In the genomic region with DNA sequence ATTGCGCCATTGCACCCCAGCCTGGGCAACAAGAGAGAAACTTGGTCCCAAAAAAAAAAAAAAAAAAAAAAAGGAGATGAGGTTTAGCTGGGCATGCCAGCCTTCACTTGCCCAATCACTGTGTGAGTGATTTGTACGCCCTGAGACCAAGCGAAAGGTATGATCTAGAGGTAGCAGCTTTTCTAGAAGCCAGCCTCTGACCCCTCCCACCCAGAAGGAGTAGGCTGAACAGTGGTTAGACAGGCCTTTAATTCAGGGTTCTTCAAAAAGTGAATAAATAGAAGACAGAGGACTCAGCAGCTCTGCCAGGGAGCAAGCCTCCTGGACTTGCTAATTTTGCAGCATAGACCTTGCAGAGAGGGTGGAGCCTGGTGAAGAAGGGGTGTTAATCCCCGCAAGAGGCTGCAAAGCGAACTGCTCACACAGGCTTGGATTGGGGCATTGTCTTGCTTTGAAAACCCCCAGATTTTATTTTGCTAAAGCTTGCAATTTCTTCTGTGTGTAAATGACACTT, we compare ENCODE assay signal across 11 cellular contexts. TPM values are rescaled to one million over a fixed set of nuclear protein-coding genes. Genes with fewer than 3 reads are reported as not detected.
A peak's percentile ranks its signal among the peaks of the same experiment; 100 is the strongest.
DNase-seq lines count a peak whose midpoint lies in the region; ATAC-seq lines count a peak whose summit lies in the region.
"Had no signal": no experiment of that assay in that cellular context is flagged by ENCODE, and none has a peak within 500 bp of the region (broad histone marks: within the 10 kb centered on the region; RNA-seq: fewer than 3 reads in every experiment).

No MANE protein-coding gene starts in this region.

- H3K27me3 ChIP-seq in right cardiac atrium (ENCODE audit: control insufficient read depth, insufficient read depth), result no peaks in the 10 kb centered on the region
- no peaks in the 10 kb centered on the region for H3K27me3 ChIP-seq in thymus (ENCODE audit: control insufficient read depth, insufficient read depth)

- peak; percentile 15 to 25 for ATAC-seq in activated naive CD4-positive, alpha-beta T cell treated with anti-CD3 and anti-CD28 coated beads, Interleukin-2, amount 50 U/mL, for 72 hours
- ATAC-seq in right cardiac atrium (peak; percentile 6 to 27), HG03139 (IDR thresholded peaks at IDR 0.05; ENCODE audit: unreplicated experiment) (no peak)
- ATAC-seq: GM23338 had no signal

- H3K27ac ChIP-seq in right cardiac atrium (ENCODE audit: low read length) (peak overlapping the region; percentile 70), thymus (ENCODE audit: low read depth) (peak overlapping the region; percentile 67)
- H3K27ac ChIP-seq: C4-2B had no signal

- DNase-seq in activated CD4-positive, alpha-beta T cell treated with anti-CD3 and anti-CD28 coated beads, Interleukin-2, amount 10 ng/mL, durations not matched to agents 24 days and 14 days, result no peak
- no peak for DNase-seq in activated CD4-positive, alpha-beta T cell treated with anti-CD3 and anti-CD28 coated beads, Interleukin-2, amount 50 U/mL, for 1 hour
- no peak for DNase-seq in activated naive CD4-positive, alpha-beta T cell treated with anti-CD3 and anti-CD28 coated beads, Interleukin-2, amount 50 U/mL, for 72 hours (ENCODE audit: low spot score in 2 of 2)
- DNase-seq in right cardiac atrium (no peak), NCI-H2171 (lab: John Stamatoyannopoulos, UW) (no peak), MV-4-11 (lab: John Stamatoyannopoulos, UW) (no peak)
- DNase-seq: NCI-H1436 treated with DMSO at 0.1 percent for 48 hours had no signal

- H3K27me3 Mint-ChIP-seq in activated CD4-positive, alpha-beta T cell treated with anti-CD3 and anti-CD28 coated beads, Interleukin-2, amount 10 ng/mL, durations not matched to agents 24 days and 14 days, result no peaks in the 10 kb centered on the region

- H3K4me1 ChIP-seq in right cardiac atrium (ENCODE audit: control insufficient read depth, insufficient read depth, low read length) (peaks cover 5% of the 10 kb centered on the region), thymus (ENCODE audit: control insufficient read depth, insufficient read depth, low read length) (no peaks in the 10 kb centered on the region)

- H3K4me3 ChIP-seq in right cardiac atrium (ENCODE audit: low read length) (no peak overlapping the region), thymus (ENCODE audit: low read length) (no peak overlapping the region)
- H3K4me3 ChIP-seq: GM23338 had no signal

- H3K9me3 Mint-ChIP-seq in activated CD4-positive, alpha-beta T cell treated with anti-CD3 and anti-CD28 coated beads, Interleukin-2, amount 10 ng/mL, durations not matched to agents 24 days and 14 days, result no peaks in the 10 kb centered on the region
- no peaks in the 10 kb centered on the region for H3K9me3 Mint-ChIP-seq in activated naive CD4-positive, alpha-beta T cell treated with anti-CD3 and anti-CD28 coated beads, Interleukin-2, amount 50 U/mL, for 72 hours
- H3K9me3 Mint-ChIP-seq: GM23338 had no signal

- H3K36me3 ChIP-seq in thymus (ENCODE audit: control insufficient read depth, insufficient read depth), result peaks cover 16% of the 10 kb centered on the region

- 71% methylated on average over 5 of the region's 5 CpGs for WGBS in right cardiac atrium
- 97% methylated on average over 5 of the region's 5 CpGs for WGBS in thymus

- peak overlapping the region; percentile 78 for H3K27ac Mint-ChIP-seq in activated CD4-positive, alpha-beta T cell treated with anti-CD3 and anti-CD28 coated beads, Interleukin-2, amount 10 ng/mL, durations not matched to agents 24 days and 14 days
- peak overlapping the region in 1 of 2 donors; percentile 81 for H3K27ac Mint-ChIP-seq in activated naive CD4-positive, alpha-beta T cell treated with anti-CD3 and anti-CD28 coated beads, Interleukin-2, amount 50 U/mL, for 72 hours
- H3K27ac Mint-ChIP-seq: GM23338 had no signal

- H3K9me3 ChIP-seq in right cardiac atrium (ENCODE audit: control insufficient read depth, low read length) (no peaks in the 10 kb centered on the region), thymus (ENCODE audit: control insufficient read depth) (no peaks in the 10 kb centered on the region)

- peaks cover 33% of the 10 kb centered on the region for H3K4me1 Mint-ChIP-seq in activated CD4-positive, alpha-beta T cell treated with anti-CD3 and anti-CD28 coated beads, Interleukin-2, amount 10 ng/mL, durations not matched to agents 24 days and 14 days

- peaks cover 40% of the 10 kb centered on the region for H3K36me3 Mint-ChIP-seq in activated CD4-positive, alpha-beta T cell treated with anti-CD3 and anti-CD28 coated beads, Interleukin-2, amount 10 ng/mL, durations not matched to agents 24 days and 14 days (ENCODE audit: low read depth)
- H3K36me3 Mint-ChIP-seq in activated naive CD4-positive, alpha-beta T cell treated with anti-CD3 and anti-CD28 coated beads, Interleukin-2, amount 50 U/mL, for 72 hours, result peaks cover 0 to 18% of the 10 kb centered on the region in 2 donors

- no peak overlapping the region for H3K4me3 Mint-ChIP-seq in activated CD4-positive, alpha-beta T cell treated with anti-CD3 and anti-CD28 coated beads, Interleukin-2, amount 10 ng/mL, durations not matched to agents 24 days and 14 days
- H3K4me3 Mint-ChIP-seq: GM23338 had no signal

- intact Hi-C loops in activated CD4-positive, alpha-beta T cell treated with anti-CD3 and anti-CD28 coated beads, Interleukin-2, amount 10 ng/mL, durations not matched to agents 24 days and 14 days (cut with micrococcal nuclease), result no loop called here
- intact Hi-C loops in right cardiac atrium (cut with DNase I), result loop anchor here in 2 of 4 donors (10.0 kb wide), 2 partner anchors 54 to 74 kb away; no protein-coding TSS in a partner anchor

RNA-seq across cellular contexts. Expression of gene CYTH1, which starts 7.1 kb away (rescaled TPM):
- total RNA-seq in activated CD4-positive, alpha-beta T cell treated with anti-CD3 and anti-CD28 coated beads, Interleukin-2, amount 10 ng/mL, durations not matched to agents 24 days and 14 days, result 126 and 131 TPM in 2 replicates
- total RNA-seq in activated naive CD4-positive, alpha-beta T cell treated with anti-CD3 and anti-CD28 coated beads, Interleukin-2, amount 50 U/mL, for 72 hours, result 100 to 1,000 TPM in 1 of 2 donors, 10 to 100 TPM in 1; 82.6 to 148 TPM
- total RNA-seq in right cardiac atrium, result 10 to 100 TPM; 31.2 to 39.1 (median 36.7) TPM
- polyA plus RNA-seq in right cardiac atrium (22.5 TPM), thymus (91.7 TPM)

RNA-seq across cellular contexts. Expression of gene USP36, which starts 51.4 kb away (rescaled TPM):
- 128 TPM in 2 replicates for total RNA-seq in activated CD4-positive, alpha-beta T cell treated with anti-CD3 and anti-CD28 coated beads, Interleukin-2, amount 10 ng/mL, durations not matched to agents 24 days and 14 days
- 10 to 100 TPM; 82.2 to 88.1 TPM for total RNA-seq in activated naive CD4-positive, alpha-beta T cell treated with anti-CD3 and anti-CD28 coated beads, Interleukin-2, amount 50 U/mL, for 72 hours
- total RNA-seq in right cardiac atrium, result 10 to 100 TPM; 25.1 to 42.9 (median 29.0) TPM
- polyA plus RNA-seq in right cardiac atrium (16.2 TPM), thymus (32.5 TPM)
